Comparison of ENCODE assay signal across 8 cellular contexts in the genomic region with DNA sequence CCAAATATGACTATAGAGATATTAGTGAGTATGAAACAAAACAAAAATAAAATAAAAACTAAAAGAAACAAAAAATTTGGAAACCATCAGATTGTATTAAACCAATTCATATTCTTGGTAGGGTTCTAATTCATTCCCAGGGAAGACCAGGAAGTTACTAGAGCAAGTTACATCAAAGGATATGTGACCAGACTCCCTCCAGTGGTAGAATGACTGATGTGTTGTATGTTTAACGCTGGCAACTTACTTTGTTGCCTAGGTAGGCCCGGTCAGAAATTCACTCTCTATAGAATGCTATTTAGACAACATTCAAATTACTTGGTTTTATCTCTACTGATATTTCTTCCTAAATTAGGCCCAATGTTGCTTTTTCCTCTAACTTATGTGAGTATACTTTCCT. TPM values are rescaled to one million over a fixed set of nuclear protein-coding genes. Genes with fewer than 3 reads are reported as not detected.
DNase-seq lines count a peak whose midpoint lies in the region; ATAC-seq and TF ChIP-seq lines count a peak whose summit lies in the region.

No MANE protein-coding gene starts in this region.

- intact Hi-C loops in colonic mucosa (cut with DNase I) (loop anchor here (2.0 to 5.0 kb wide), 2 partner anchors 231 to 399 kb away; no protein-coding TSS in a partner anchor), mucosa of descending colon (cut with DNase I, micrococcal nuclease) (no loop called here)

- H3K4me1 ChIP-seq in colonic mucosa (no peaks in the 10 kb centered on the region), mucosa of descending colon (ENCODE audit: low read depth) (peaks cover 2% of the 10 kb centered on the region)

- TF ChIP-seq CTCF in colonic mucosa (IDR thresholded peaks at IDR 0.05) (peak; percentile 41), mucosa of descending colon (IDR thresholded peaks at IDR 0.05) (no peak)

- H3K36me3 ChIP-seq in colonic mucosa, result no peaks in the 10 kb centered on the region
- no peaks in the 10 kb centered on the region for H3K36me3 ChIP-seq in mucosa of descending colon (ENCODE audit: low read depth)

- H3K4me3 ChIP-seq in colonic mucosa (no peak overlapping the region), mucosa of descending colon (no peak overlapping the region)

- no peak overlapping the region for H3K9ac ChIP-seq in colonic mucosa (ENCODE audit: low read depth in 2 of 2, low read length in 2 of 2)

- H3K9me3 ChIP-seq in colonic mucosa (no peaks in the 10 kb centered on the region), mucosa of descending colon (no peaks in the 10 kb centered on the region)

- H3K27me3 ChIP-seq in colonic mucosa, result peaks cover 4% of the 10 kb centered on the region

- peak; percentile 83 for ATAC-seq in HG02798 (IDR thresholded peaks at IDR 0.05; ENCODE audit: poor library complexity, unreplicated experiment)
- ATAC-seq in mucosa of descending colon, result peak; percentile 75

- H3K27ac ChIP-seq in colonic mucosa, result no peak overlapping the region

- DNase-seq in GM04503 (ENCODE audit: low read depth), result peak; percentile 16
- peak; percentile 37 for DNase-seq in NCI-H510A treated with DMSO at 0.1 percent for 48 hours (lab: John Stamatoyannopoulos, UW)
- no peak for DNase-seq in colonic mucosa
- DNase-seq in mucosa of descending colon, result peak in 1 of 3 donors; percentile 39
- DNase-seq in activated gamma-delta T cell treated with Interleukin-2 at 50 U/mL for 16 hours, result no peak
- DNase-seq in germinal center (ENCODE audit: low spot score), result no peak
- no peak for DNase-seq in stimulated activated CD4-positive, alpha-beta T cell treated with anti-CD3 and anti-CD28 coated beads, Interleukin-1b, Interleukin-23, amount 100 ng/mL, for 48 hours

RNA-seq across cellular contexts. Expression of a gene that starts 5.2 kb away (rescaled TPM):
- total RNA-seq in colonic mucosa, result under 1 TPM in 1 of 2 donors, not detected in 1; 0.30 TPM
- 1 to 10 TPM in 1 of 3 donors, under 1 TPM in 2; 0.20 to 3.1 (median 0.39) TPM for total RNA-seq in mucosa of descending colon

Comparison
In these comparisons a context has a peak if more than half of its experiments do, and no peak if none do; other contexts are left out.
1. DNase-seq: peak in GM04503 (single experiment) and NCI-H510A treated with DMSO at 0.1 percent for 48 hours (single experiment); none in colonic mucosa (single experiment), activated gamma-delta T cell treated with Interleukin-2 at 50 U/mL for 16 hours (single experiment), germinal center (single experiment) and stimulated activated CD4-positive, alpha-beta T cell treated with anti-CD3 and anti-CD28 coated beads, Interleukin-1b, Interleukin-23, amount 100 ng/mL, for 48 hours (single experiment).